ENCODE assay signal across 16 cellular contexts in the genomic region with DNA sequence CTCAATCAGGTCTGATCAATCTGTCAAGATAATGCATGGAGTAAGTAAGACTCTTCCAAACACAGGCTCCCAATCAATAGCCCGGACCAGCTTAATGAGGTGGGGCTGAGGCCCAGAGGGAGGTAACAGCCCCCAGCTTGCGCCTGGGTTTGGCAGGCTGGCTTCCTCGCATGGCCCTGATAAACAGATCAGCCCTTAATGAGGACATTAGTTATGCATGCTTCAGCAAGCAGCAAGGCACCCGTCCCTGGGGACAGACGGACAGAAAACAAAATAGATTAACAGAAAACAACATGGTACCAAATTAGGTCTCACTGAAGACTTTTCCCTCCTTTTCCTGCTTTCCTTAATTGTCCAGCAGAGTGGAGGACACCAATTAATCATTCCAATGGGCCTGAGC.
A peak's percentile ranks its signal among the peaks of the same experiment; 100 is the strongest.
DNase-seq lines count a peak whose midpoint lies in the region; ATAC-seq and TF ChIP-seq lines count a peak whose summit lies in the region.
"Had no signal": no experiment of that assay in that cellular context is flagged by ENCODE, and none has a peak within 500 bp of the region (broad histone marks: within the 10 kb centered on the region; RNA-seq: fewer than 3 reads in every experiment).

No MANE protein-coding gene starts in this region.

- no peak overlapping the region for H3K9ac ChIP-seq in mammary epithelial cell (ENCODE audit: insufficient read depth, low read length)

- no peaks in the 10 kb centered on the region for H3K9me3 Mint-ChIP-seq in activated naive CD4-positive, alpha-beta T cell treated with anti-CD3 and anti-CD28 coated beads, Interleukin-2, amount 10 ng/mL, durations not matched to agents 7 days and 5 days
- H3K9me3 Mint-ChIP-seq in activated naive CD4-positive, alpha-beta T cell treated with anti-CD3 and anti-CD28 coated beads, Interleukin-2, amount 50 U/mL, for 72 hours: no peaks in the 10 kb centered on the region
- H3K9me3 Mint-ChIP-seq in osteocyte (ENCODE audit: unreplicated experiment): no peaks in the 10 kb centered on the region
- H3K9me3 Mint-ChIP-seq: CD8-positive, alpha-beta T cell; H9; IgD-negative memory B cell had no signal

- H3K27ac Mint-ChIP-seq in activated naive CD4-positive, alpha-beta T cell treated with anti-CD3 and anti-CD28 coated beads, Interleukin-2, amount 10 ng/mL, durations not matched to agents 7 days and 5 days: peak overlapping the region; percentile 42
- H3K27ac Mint-ChIP-seq in activated naive CD4-positive, alpha-beta T cell treated with anti-CD3 and anti-CD28 coated beads, Interleukin-2, amount 50 U/mL, for 72 hours: no peak overlapping the region
- peak overlapping the region; percentile 35 for H3K27ac Mint-ChIP-seq in osteocyte (ENCODE audit: unreplicated experiment)
- H3K27ac Mint-ChIP-seq: CD8-positive, alpha-beta T cell had no signal

- no peak overlapping the region for H3K4me3 Mint-ChIP-seq in activated naive CD4-positive, alpha-beta T cell treated with anti-CD3 and anti-CD28 coated beads, Interleukin-2, amount 10 ng/mL, durations not matched to agents 7 days and 5 days
- no peak overlapping the region for H3K4me3 Mint-ChIP-seq in osteocyte (ENCODE audit: unreplicated experiment)
- H3K4me3 Mint-ChIP-seq: CD8-positive, alpha-beta T cell; H9; IgD-negative memory B cell had no signal

- no peak for DNase-seq in activated naive CD4-positive, alpha-beta T cell treated with anti-CD3 and anti-CD28 coated beads, Interleukin-2, amount 10 ng/mL, durations not matched to agents 7 days and 5 days
- no peak for DNase-seq in activated naive CD4-positive, alpha-beta T cell treated with anti-CD3 and anti-CD28 coated beads, Interleukin-2, amount 50 U/mL, for 72 hours (ENCODE audit: low spot score in 2 of 2)
- peak; percentile 9 for DNase-seq in RWPE2 (ENCODE audit: low spot score)
- DNase-seq in osteocyte (ENCODE audit: extremely low spot score, unreplicated experiment): no peak
- no peak for DNase-seq in mammary epithelial cell
- DNase-seq in NCI-H524 treated with DMSO at 0.1 percent for 48 hours (lab: John Stamatoyannopoulos, UW): no peak
- DNase-seq in mucosa of descending colon: no peak
- no peak for DNase-seq in mesenteric fat pad (ENCODE audit: low spot score)
- DNase-seq: 8988T; Calu3; CD8-positive, alpha-beta T cell; DMS79 treated with DMSO at 0.1 percent for 48 hours; H9 had no signal

- no peaks in the 10 kb centered on the region for H3K79me2 ChIP-seq in mammary epithelial cell (ENCODE audit: insufficient read depth, low read length)

- TF ChIP-seq CTCF in RWPE2 (IDR thresholded peaks at IDR 0.05; ENCODE audit: poor library complexity, severe bottlenecking) (no peak), osteocyte (IDR thresholded peaks at IDR 0.05) (no peak), mammary epithelial cell (conservative IDR thresholded peaks at IDR 0.05 in 1 of 2, IDR thresholded peaks at IDR 0.05 in 1 of 2; ENCODE audit: extremely low read depth in 1 of 2, insufficient read depth in 1 of 2, low read depth in 1 of 2, low read length in 2 of 2) (no peak), mucosa of descending colon (IDR thresholded peaks at IDR 0.05) (no peak)

- H3K4me2 ChIP-seq in mammary epithelial cell (ENCODE audit: insufficient read depth, low read depth, low read length): no peak overlapping the region

- dilution Hi-C loops in mammary epithelial cell (cut with HindIII; ENCODE audit: low sequenced_read_pairs): no loop called here

- H3K27me3 ChIP-seq in RWPE2 (ENCODE audit: insufficient read depth, poor library complexity, severe bottlenecking) (no peaks in the 10 kb centered on the region), mammary epithelial cell (ENCODE audit: insufficient read depth, low read length) (no peaks in the 10 kb centered on the region)

- no peaks in the 10 kb centered on the region for H3K4me1 Mint-ChIP-seq in activated naive CD4-positive, alpha-beta T cell treated with anti-CD3 and anti-CD28 coated beads, Interleukin-2, amount 10 ng/mL, durations not matched to agents 7 days and 5 days
- H3K4me1 Mint-ChIP-seq in osteocyte (ENCODE audit: unreplicated experiment): peaks cover 25% of the 10 kb centered on the region
- H3K4me1 Mint-ChIP-seq: H9 had no signal

- no peaks in the 10 kb centered on the region for H3K36me3 ChIP-seq in RWPE2 (ENCODE audit: low read depth)
- no peaks in the 10 kb centered on the region for H3K36me3 ChIP-seq in mammary epithelial cell (ENCODE audit: insufficient read depth, low read length)
- H3K36me3 ChIP-seq in mucosa of descending colon (ENCODE audit: low read depth): no peaks in the 10 kb centered on the region

- H3K4me3 ChIP-seq in RWPE2 (ENCODE audit: severe bottlenecking) (no peak overlapping the region), mammary epithelial cell (replicated peaks in 1 of 3; ENCODE audit: insufficient read depth in 1 of 3, low read depth in 2 of 3, low read length in 3 of 3) (no peak overlapping the region), mucosa of descending colon (no peak overlapping the region)
- H3K4me3 ChIP-seq: GM12878 had no signal

- in situ Hi-C loops in mammary epithelial cell (cut with MboI; ENCODE audit: low sequenced_read_pairs in 2 of 2): no loop called here

- no peaks in the 10 kb centered on the region for H4K20me1 ChIP-seq in mammary epithelial cell (ENCODE audit: insufficient read depth, low read length)

- no peak overlapping the region for H2AFZ ChIP-seq in mammary epithelial cell (ENCODE audit: low read depth, low read length)

- peaks cover 7% of the 10 kb centered on the region for H3K27me3 Mint-ChIP-seq in activated naive CD4-positive, alpha-beta T cell treated with anti-CD3 and anti-CD28 coated beads, Interleukin-2, amount 10 ng/mL, durations not matched to agents 7 days and 5 days
- no peaks in the 10 kb centered on the region for H3K27me3 Mint-ChIP-seq in osteocyte (ENCODE audit: unreplicated experiment)
- H3K27me3 Mint-ChIP-seq: IgD-negative memory B cell had no signal

- WGBS in mammary epithelial cell (ENCODE audit: low coverage, missing lambda C conversion rate): 95% methylated on average over 5 of the region's 5 CpGs

- no peak overlapping the region for H3K27ac ChIP-seq in RWPE2 (ENCODE audit: poor library complexity, severe bottlenecking)
- H3K27ac ChIP-seq in mammary epithelial cell (ENCODE audit: insufficient read depth, low read depth, low read length): no peak overlapping the region

- no peaks in the 10 kb centered on the region for H3K9me3 ChIP-seq in RWPE2 (ENCODE audit: severe bottlenecking)
- no peaks in the 10 kb centered on the region for H3K9me3 ChIP-seq in mammary epithelial cell (replicated peaks; ENCODE audit: insufficient read depth, low read length)
- H3K9me3 ChIP-seq in mucosa of descending colon: no peaks in the 10 kb centered on the region

- no TSS peak for BruUV-seq in mammary epithelial cell (replicated peaks; lab: Mats Ljungman, UMichigan)

- H3K4me1 ChIP-seq in RWPE2 (ENCODE audit: insufficient read depth, poor library complexity, severe bottlenecking): peaks cover 11% of the 10 kb centered on the region
- peaks cover 9% of the 10 kb centered on the region for H3K4me1 ChIP-seq in mammary epithelial cell (ENCODE audit: insufficient read depth, low read length)
- H3K4me1 ChIP-seq in mucosa of descending colon (ENCODE audit: low read depth): no peaks in the 10 kb centered on the region

- H3K36me3 Mint-ChIP-seq in activated naive CD4-positive, alpha-beta T cell treated with anti-CD3 and anti-CD28 coated beads, Interleukin-2, amount 10 ng/mL, durations not matched to agents 7 days and 5 days: no peaks in the 10 kb centered on the region
- no peaks in the 10 kb centered on the region for H3K36me3 Mint-ChIP-seq in activated naive CD4-positive, alpha-beta T cell treated with anti-CD3 and anti-CD28 coated beads, Interleukin-2, amount 50 U/mL, for 72 hours
- H3K36me3 Mint-ChIP-seq in osteocyte (ENCODE audit: unreplicated experiment): peaks cover 24% of the 10 kb centered on the region
- H3K36me3 Mint-ChIP-seq: CD8-positive, alpha-beta T cell; IgD-negative memory B cell had no signal

- intact Hi-C loops in mammary epithelial cell (cut with micrococcal nuclease): no loop called here
- intact Hi-C loops in mucosa of descending colon (cut with DNase I, micrococcal nuclease): no loop called here

- no peak for ATAC-seq in activated naive CD4-positive, alpha-beta T cell treated with anti-CD3 and anti-CD28 coated beads, Interleukin-2, amount 50 U/mL, for 72 hours
- ATAC-seq in RWPE2 (ENCODE audit: low read depth) (no peak), mucosa of descending colon (no peak)
- ATAC-seq: CD8-positive, alpha-beta T cell; GM12878; HepG2 had no signal

- CTCF ChIA-PET in activated naive CD4-positive, alpha-beta T cell treated with anti-CD3 and anti-CD28 coated beads, Interleukin-2, amount 10 ng/mL, durations not matched to agents 7 days and 5 days (lab: Charles Lee): no interaction called here
- CTCF ChIA-PET in mammary epithelial cell (lab: Charles Lee; ENCODE audit: low non-redundant PET): no interaction called here

Comparison
In these comparisons a context has a peak if more than half of its experiments do, and no peak if none do; other contexts are left out.
1. H3K27ac Mint-ChIP-seq: peak in activated naive CD4-positive, alpha-beta T cell treated with anti-CD3 and anti-CD28 coated beads, Interleukin-2, amount 10 ng/mL, durations not matched to agents 7 days and 5 days (single experiment) and osteocyte (single experiment); none in activated naive CD4-positive, alpha-beta T cell treated with anti-CD3 and anti-CD28 coated beads, Interleukin-2, amount 50 U/mL, for 72 hours (0 of 2).